23 cellular contexts compared by ENCODE assay signal in the genomic region with DNA sequence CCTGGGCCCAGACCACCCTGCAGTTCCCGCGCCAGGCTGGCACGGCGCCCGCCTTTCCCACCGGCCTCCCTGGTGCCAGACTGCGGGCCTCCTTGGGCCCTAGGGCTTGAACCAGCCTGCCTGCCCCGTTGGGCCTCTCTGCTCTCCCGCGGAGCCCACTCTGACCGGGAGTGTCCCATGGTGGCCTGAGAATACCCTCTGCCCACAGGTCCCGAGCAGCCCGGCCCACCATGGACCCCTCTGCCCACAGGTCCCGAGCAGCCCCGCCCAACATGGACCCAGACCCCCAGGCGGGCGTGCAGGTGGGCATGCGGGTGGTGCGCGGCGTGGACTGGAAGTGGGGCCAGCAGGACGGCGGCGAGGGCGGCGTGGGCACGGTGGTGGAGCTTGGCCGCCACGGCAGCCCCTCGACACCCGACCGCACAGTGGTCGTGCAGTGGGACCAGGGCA.
"Had no signal": no experiment of that assay in that cellular context is flagged by ENCODE, and none has a peak within 500 bp of the region (broad histone marks: within the 10 kb centered on the region; RNA-seq: fewer than 3 reads in every experiment).

No MANE protein-coding gene starts in this region.

- H3K27ac ChIP-seq: neutrophil, pancreas, prostate gland, thyroid gland, upper lobe of left lung had no signal

- H3K4me3 Mint-ChIP-seq: activated B cell treated with CpG ODN at 0.5 μM for 24 hours; activated CD4-positive, alpha-beta T cell treated with anti-CD3 and anti-CD28 coated beads for 36 hours; activated T-cell treated with anti-CD3 and anti-CD28 coated beads, Interleukin-2, amount 50 U/mL, for 24 hours; T-helper 2 cell treated with Interferon-gamma antibody and Interleukin-4, amounts not matched to agents 5 μg/mL and 100 μg/mL, for 36 hours had no signal

- ATAC-seq: activated CD4-positive, alpha-beta T cell treated with anti-CD3 and anti-CD28 coated beads for 36 hours; left lobe of liver; pancreas had no signal

- H3K4me1 ChIP-seq: pancreas, prostate gland, thyroid gland had no signal

- H3K9me3 ChIP-seq: neutrophil, pancreas, prostate gland, stomach, thyroid gland, upper lobe of left lung had no signal

- H3K36me3 ChIP-seq: prostate gland had no signal

- DNase-seq: activated B cell treated with CpG ODN at 0.5 μM for 24 hours; activated CD4-positive, alpha-beta T cell treated with anti-CD3 and anti-CD28 coated beads for 36 hours; activated CD8-positive, alpha-beta memory T cell treated with anti-CD3 and anti-CD28 coated beads, Interleukin-2, amount 50 U/mL, for 48 hours; activated gamma-delta T cell; activated naive CD4-positive, alpha-beta T cell treated with anti-CD3 and anti-CD28 coated beads, Interleukin-2, amount 50 U/mL, for 16 hours; activated T-cell treated with anti-CD3 and anti-CD28 coated beads, Interleukin-2, amount 50 U/mL, for 24 hours; amniotic stem cell; central memory CD4-positive, alpha-beta T cell; head of caudate nucleus; kidney glomerular epithelial cell; stimulated activated CD4-positive, alpha-beta T cell treated with anti-CD3 and anti-CD28 coated beads, Interleukin-12 subunit alpha, Interleukin-12 subunit beta, amount 100 ng/mL, for 4 hours; stimulated activated CD4-positive, alpha-beta T cell treated with anti-CD3 and anti-CD28 coated beads, Interleukin-4, amount 100 ng/mL, for 1 hour; stomach; T-helper 1 cell; thyroid gland had no signal

- H3K27me3 ChIP-seq: pancreas, stomach, thyroid gland, upper lobe of left lung had no signal

- H3K4me3 ChIP-seq: lung, pancreas, prostate gland, stomach, thyroid gland, upper lobe of left lung had no signal

- H3K27ac Mint-ChIP-seq: activated B cell treated with CpG ODN at 0.5 μM for 24 hours; activated CD4-positive, alpha-beta T cell treated with anti-CD3 and anti-CD28 coated beads for 36 hours; activated T-cell treated with anti-CD3 and anti-CD28 coated beads, Interleukin-2, amount 50 U/mL, for 24 hours; nephron; T-helper 2 cell treated with Interferon-gamma antibody and Interleukin-4, amounts not matched to agents 5 μg/mL and 100 μg/mL, for 36 hours had no signal

- H3K9me3 Mint-ChIP-seq: activated B cell treated with CpG ODN at 0.5 μM for 24 hours; activated T-cell treated with anti-CD3 and anti-CD28 coated beads, Interleukin-2, amount 50 U/mL, for 24 hours; nephron; T-helper 2 cell treated with Interferon-gamma antibody and Interleukin-4, amounts not matched to agents 5 μg/mL and 100 μg/mL, for 36 hours had no signal

- H3K4me1 Mint-ChIP-seq: activated B cell treated with CpG ODN at 0.5 μM for 24 hours; activated CD4-positive, alpha-beta T cell treated with anti-CD3 and anti-CD28 coated beads for 36 hours; nephron had no signal

- H3K27me3 Mint-ChIP-seq: activated B cell treated with CpG ODN at 0.5 μM for 24 hours; activated CD4-positive, alpha-beta T cell treated with anti-CD3 and anti-CD28 coated beads for 36 hours; activated T-cell treated with anti-CD3 and anti-CD28 coated beads, Interleukin-2, amount 50 U/mL, for 24 hours had no signal
